ENCODE assay signal across 24 cellular contexts in genomic region chr15:80957976-80958375, GRCh38.
"Had no signal": no experiment of that assay in that cellular context is flagged by ENCODE, and none has a peak within 500 bp of the region (broad histone marks: within the 10 kb centered on the region; RNA-seq: fewer than 3 reads in every experiment).

No MANE protein-coding gene starts in this region.

- H3K36me3 ChIP-seq: cardiac muscle cell, neural progenitor cell had no signal

- H3K9me3 Mint-ChIP-seq: activated B cell treated with CpG ODN at 0.5 μM for 24 hours; activated naive CD8-positive, alpha-beta T cell treated with anti-CD3 and anti-CD28 coated beads for 36 hours; activated T-cell treated with anti-CD3 and anti-CD28 coated beads, Interleukin-2, amount 50 U/mL, for 4 hours; activated T-helper 2 cell treated with anti-CD3 and anti-CD28 coated beads, Interferon-gamma antibody, Interleukin-2, Interleukin-4, amounts not matched to agents 10 μg/mL and 5 μg/mL and 100 μg/mL, durations not matched to agents 14 hours and 24 hours and 36 hours; naive thymus-derived CD8-positive, alpha-beta T cell; T-helper 1 cell treated with Interleukin-12 subunit alpha and Interleukin-12 subunit beta and Interleukin-4 antibody, amounts not matched to agents 30 μg/mL and 1 μg/mL, for 36 hours had no signal

- H3K4me2 ChIP-seq: neural progenitor cell had no signal

- H3K4me3 Mint-ChIP-seq: activated B cell treated with CpG ODN at 0.5 μM for 24 hours; activated CD4-positive, alpha-beta T cell treated with anti-CD3 and anti-CD28 coated beads for 36 hours; activated naive CD8-positive, alpha-beta T cell treated with anti-CD3 and anti-CD28 coated beads for 36 hours; activated T-cell treated with anti-CD3 and anti-CD28 coated beads, Interleukin-2, amount 50 U/mL, for 4 hours; naive thymus-derived CD8-positive, alpha-beta T cell; neural progenitor cell; T-helper 1 cell treated with Interleukin-12 subunit alpha and Interleukin-12 subunit beta and Interleukin-4 antibody, amounts not matched to agents 30 μg/mL and 1 μg/mL, for 36 hours had no signal

- H3K27me3 ChIP-seq: cardiac muscle cell, esophagus muscularis mucosa, left lung, neural progenitor cell, sigmoid colon, spleen, testis, vagina had no signal

- H3K27me3 Mint-ChIP-seq: activated B cell treated with CpG ODN at 0.5 μM for 24 hours; activated CD4-positive, alpha-beta T cell treated with anti-CD3 and anti-CD28 coated beads for 36 hours; activated naive CD8-positive, alpha-beta T cell treated with anti-CD3 and anti-CD28 coated beads for 36 hours; naive thymus-derived CD8-positive, alpha-beta T cell had no signal

- DNase-seq: activated B cell treated with CpG ODN at 0.5 μM for 24 hours; activated CD4-positive, alpha-beta T cell treated with anti-CD3 and anti-CD28 coated beads for 36 hours; activated CD4-positive, alpha-beta T cell treated with anti-CD3 and anti-CD28 coated beads, Interleukin-2, amount 50 U/mL, for 4 hours; activated CD8-positive, alpha-beta memory T cell treated with anti-CD3 and anti-CD28 coated beads for 24 hours; activated naive CD4-positive, alpha-beta T cell treated with Interleukin-2 at 50 U/mL for 16 hours; activated naive CD8-positive, alpha-beta T cell treated with anti-CD3 and anti-CD28 coated beads for 36 hours; activated T-cell treated with anti-CD3 and anti-CD28 coated beads, Interleukin-2, amount 50 U/mL, for 4 hours; dermis blood vessel endothelial cell; effector CD8-positive, alpha-beta T cell; left lung; naive thymus-derived CD8-positive, alpha-beta T cell; posterior cingulate gyrus; sigmoid colon; spleen; stimulated activated CD4-positive, alpha-beta T cell treated with anti-CD3 and anti-CD28 coated beads, Interleukin-4, amount 100 ng/mL, for 1 hour; stimulated activated naive CD4-positive, alpha-beta T cell; testis had no signal

- H3K27ac ChIP-seq: cardiac muscle cell, esophagus muscularis mucosa, left lung, neural progenitor cell, sigmoid colon, spleen, testis, vagina had no signal

- H3K4me3 ChIP-seq: cardiac muscle cell, esophagus muscularis mucosa, left lung, lung, neural progenitor cell, sigmoid colon, spleen, testis, vagina had no signal

- H3K4me1 Mint-ChIP-seq: activated B cell treated with CpG ODN at 0.5 μM for 24 hours had no signal

- H3K9me3 ChIP-seq: esophagus muscularis mucosa, left lung, sigmoid colon, spleen, testis, vagina had no signal

- H3K4me1 ChIP-seq: esophagus muscularis mucosa, sigmoid colon, spleen, testis had no signal

- H2AFZ ChIP-seq: neural progenitor cell had no signal

- H3K27ac Mint-ChIP-seq: activated B cell treated with CpG ODN at 0.5 μM for 24 hours; activated CD4-positive, alpha-beta T cell treated with anti-CD3 and anti-CD28 coated beads for 36 hours; activated naive CD8-positive, alpha-beta T cell treated with anti-CD3 and anti-CD28 coated beads for 36 hours; activated T-helper 2 cell treated with anti-CD3 and anti-CD28 coated beads, Interferon-gamma antibody, Interleukin-2, Interleukin-4, amounts not matched to agents 10 μg/mL and 5 μg/mL and 100 μg/mL, durations not matched to agents 14 hours and 24 hours and 36 hours; naive thymus-derived CD8-positive, alpha-beta T cell; neural progenitor cell; T-helper 1 cell treated with Interleukin-12 subunit alpha and Interleukin-12 subunit beta and Interleukin-4 antibody, amounts not matched to agents 30 μg/mL and 1 μg/mL, for 36 hours had no signal

- ATAC-seq: activated CD4-positive, alpha-beta T cell treated with anti-CD3 and anti-CD28 coated beads for 36 hours; activated T-cell treated with anti-CD3 and anti-CD28 coated beads, Interleukin-2, amount 50 U/mL, for 4 hours; left lung; naive thymus-derived CD8-positive, alpha-beta T cell had no signal
